ENCODE assay signal across 1 cellular context in genomic region chr2:73105511-73105971, GRCh38.
TF ChIP-seq lines count a peak whose summit lies in the region.

No MANE protein-coding gene starts in this region.

TF ChIP-seq in SK-N-SH treated with all-trans-retinoic acid at 6 μM for 48 hours, 23 proteins besides CTCF, POLR2A, EP300 and RAD21 (continued from another document):
- no peak for TF ChIP-seq CSRNP3 (CRISPR knock-in tag; IDR thresholded peaks at IDR 0.05)
- no peak for TF ChIP-seq ZFP30 (CRISPR knock-in tag; IDR thresholded peaks at IDR 0.05)
- TF ChIP-seq ZNF70 (CRISPR knock-in tag; IDR thresholded peaks at IDR 0.05), result no peak
- no peak for TF ChIP-seq ISL1 (CRISPR knock-in tag; IDR thresholded peaks at IDR 0.05)
- TF ChIP-seq TOX (CRISPR knock-in tag; IDR thresholded peaks at IDR 0.05; ENCODE audit: borderline replicate concordance), result no peak
